1 cellular context compared by ENCODE assay signal in the genomic region with DNA sequence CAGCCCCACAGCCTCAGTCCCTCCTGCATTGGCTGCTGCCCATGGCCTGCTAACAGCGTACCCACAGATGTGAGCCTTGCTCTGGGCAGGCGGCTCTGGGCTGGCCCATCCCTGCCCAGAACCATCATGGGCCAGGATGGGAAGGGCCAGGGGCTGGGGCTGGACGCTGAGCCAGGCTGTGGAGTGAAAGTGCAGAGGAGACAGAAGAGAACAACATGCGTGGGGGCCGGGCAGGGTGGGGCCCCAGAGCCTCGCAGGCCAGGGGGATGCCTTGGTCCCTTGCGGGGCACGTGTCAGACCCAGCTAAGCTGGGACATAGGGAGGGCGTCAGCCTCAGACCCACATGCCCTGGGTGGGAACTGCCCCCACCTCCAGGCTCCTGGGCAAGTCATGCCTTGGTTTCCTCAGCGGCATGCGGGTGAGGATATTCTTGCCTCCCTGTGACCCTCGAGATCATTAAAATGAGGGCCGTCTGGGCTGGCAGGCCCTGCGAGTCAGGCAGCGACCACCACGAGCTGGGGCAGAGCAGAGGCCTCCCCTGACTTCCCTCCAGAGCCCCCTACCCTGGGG.
TF ChIP-seq lines count a peak whose summit lies in the region.

No MANE protein-coding gene starts in this region.

TF ChIP-seq in IMR-90, 13 proteins besides CTCF, POLR2A, EP300 and RAD21 (continued from another document):
- no peak for TF ChIP-seq USF2 (IDR thresholded peaks at IDR 0.05; ENCODE audit: low read depth, low read length)
- no peak for TF ChIP-seq MXI1 (IDR thresholded peaks at IDR 0.05; ENCODE audit: borderline replicate concordance, low read depth, low read length)
